Comparison of ENCODE assay signal across 1 cellular context in genomic region chr1:39335278-39335677, GRCh38.
TF ChIP-seq lines count a peak whose summit lies in the region.

No MANE protein-coding gene starts in this region.

TF ChIP-seq in IMR-90, 13 proteins besides CTCF, POLR2A, EP300 and RAD21:
- TF ChIP-seq MAFK (IDR thresholded peaks at IDR 0.05; ENCODE audit: low read depth, low read length) = peak; percentile 67
- no peak for TF ChIP-seq CEBPB (IDR thresholded peaks at IDR 0.05; ENCODE audit: low read depth, low read length)
